1 cellular context compared by ENCODE assay signal in the genomic region with DNA sequence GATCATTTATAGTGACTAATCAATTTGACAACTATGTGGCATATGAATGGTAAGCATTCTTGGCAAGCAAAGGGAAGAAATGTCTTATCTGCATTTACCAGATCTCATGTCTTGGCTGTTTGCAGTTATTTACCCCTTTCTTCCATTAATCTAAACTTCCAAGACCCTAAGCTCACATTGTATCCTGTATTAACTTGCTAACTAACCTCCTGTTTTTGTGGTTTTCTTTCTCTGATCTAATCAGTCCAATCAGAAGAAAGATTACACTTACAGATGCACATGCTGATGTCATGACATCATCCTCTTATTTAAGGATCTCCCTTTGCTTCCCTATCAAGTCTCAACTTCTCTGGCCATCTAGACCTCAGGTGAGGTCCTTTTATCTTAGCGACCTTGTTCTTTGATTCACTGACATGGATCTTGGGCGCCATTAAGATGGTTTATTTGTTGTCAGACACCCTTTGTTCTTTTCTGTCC.
TF ChIP-seq lines count a peak whose summit lies in the region.

No MANE protein-coding gene starts in this region.

TF ChIP-seq in K562, 482 proteins besides CTCF, POLR2A, EP300 and RAD21 (continued from another document and continues in another):
- TF ChIP-seq, protein P1, sequence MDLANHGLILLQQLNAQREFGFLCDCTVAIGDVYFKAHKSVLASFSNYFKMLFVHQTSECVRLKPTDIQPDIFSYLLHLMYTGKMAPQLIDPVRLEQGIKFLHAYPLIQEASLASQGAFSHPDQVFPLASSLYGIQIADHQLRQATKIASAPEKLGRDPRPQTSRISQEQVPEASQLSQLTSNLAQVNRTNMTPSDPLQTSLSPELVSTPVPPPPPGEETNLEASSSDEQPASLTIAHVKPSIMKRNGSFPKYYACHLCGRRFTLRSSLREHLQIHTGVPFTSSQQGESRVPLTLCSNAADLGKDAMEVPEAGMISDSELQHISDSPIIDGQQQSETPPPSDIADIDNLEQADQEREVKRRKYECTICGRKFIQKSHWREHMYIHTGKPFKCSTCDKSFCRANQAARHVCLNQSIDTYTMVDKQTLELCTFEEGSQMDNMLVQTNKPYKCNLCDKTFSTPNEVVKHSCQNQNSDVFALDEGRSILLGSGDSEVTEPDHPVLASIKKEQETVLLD (IDR thresholded peaks at IDR 0.05) = no peak
- peak; percentile 47; the same call in 1 of the 2 replicates for TF ChIP-seq SMARCE1 (IDR thresholded peaks at IDR 0.05)
- no peak for TF ChIP-seq ZFPM2 (CRISPR knock-in tag; IDR thresholded peaks at IDR 0.05)
- TF ChIP-seq ZNF277 (CRISPR knock-in tag; IDR thresholded peaks at IDR 0.05; ENCODE audit: borderline replicate concordance) = no peak
- TF ChIP-seq ZMIZ1 (IDR thresholded peaks at IDR 0.05; ENCODE audit: low read depth in 2 of 2, low read length in 2 of 2) = no peak
- TF ChIP-seq, protein P2, sequence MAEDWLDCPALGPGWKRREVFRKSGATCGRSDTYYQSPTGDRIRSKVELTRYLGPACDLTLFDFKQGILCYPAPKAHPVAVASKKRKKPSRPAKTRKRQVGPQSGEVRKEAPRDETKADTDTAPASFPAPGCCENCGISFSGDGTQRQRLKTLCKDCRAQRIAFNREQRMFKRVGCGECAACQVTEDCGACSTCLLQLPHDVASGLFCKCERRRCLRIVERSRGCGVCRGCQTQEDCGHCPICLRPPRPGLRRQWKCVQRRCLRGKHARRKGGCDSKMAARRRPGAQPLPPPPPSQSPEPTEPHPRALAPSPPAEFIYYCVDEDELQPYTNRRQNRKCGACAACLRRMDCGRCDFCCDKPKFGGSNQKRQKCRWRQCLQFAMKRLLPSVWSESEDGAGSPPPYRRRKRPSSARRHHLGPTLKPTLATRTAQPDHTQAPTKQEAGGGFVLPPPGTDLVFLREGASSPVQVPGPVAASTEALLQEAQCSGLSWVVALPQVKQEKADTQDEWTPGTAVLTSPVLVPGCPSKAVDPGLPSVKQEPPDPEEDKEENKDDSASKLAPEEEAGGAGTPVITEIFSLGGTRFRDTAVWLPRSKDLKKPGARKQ (CRISPR knock-in tag; IDR thresholded peaks at IDR 0.05) = no peak
- TF ChIP-seq CBFA2T2 (conservative IDR thresholded peaks at IDR 0.05) = 0 out of 2 replicates have a peak, but pooled peaks have one; percentile 5
- TF ChIP-seq, protein P3, sequence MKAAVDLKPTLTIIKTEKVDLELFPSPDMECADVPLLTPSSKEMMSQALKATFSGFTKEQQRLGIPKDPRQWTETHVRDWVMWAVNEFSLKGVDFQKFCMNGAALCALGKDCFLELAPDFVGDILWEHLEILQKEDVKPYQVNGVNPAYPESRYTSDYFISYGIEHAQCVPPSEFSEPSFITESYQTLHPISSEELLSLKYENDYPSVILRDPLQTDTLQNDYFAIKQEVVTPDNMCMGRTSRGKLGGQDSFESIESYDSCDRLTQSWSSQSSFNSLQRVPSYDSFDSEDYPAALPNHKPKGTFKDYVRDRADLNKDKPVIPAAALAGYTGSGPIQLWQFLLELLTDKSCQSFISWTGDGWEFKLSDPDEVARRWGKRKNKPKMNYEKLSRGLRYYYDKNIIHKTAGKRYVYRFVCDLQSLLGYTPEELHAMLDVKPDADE (conservative IDR thresholded peaks at IDR 0.05; ENCODE audit: control insufficient read depth, low read depth, low read length) = no peak
- TF ChIP-seq ZNF717 (CRISPR knock-in tag; IDR thresholded peaks at IDR 0.05) = no peak
- no peak for TF ChIP-seq ZNF583 (CRISPR knock-in tag; IDR thresholded peaks at IDR 0.05)
- no peak for TF ChIP-seq ZNF41 (CRISPR knock-in tag; conservative IDR thresholded peaks at IDR 0.05)
- peak in 1 of 2 experiments; percentile 89; a peak in 2 of 4 replicates for TF ChIP-seq TEAD1 (CRISPR knock-in tag; IDR thresholded peaks at IDR 0.05)
- no peak for TF ChIP-seq ASH1L (IDR thresholded peaks at IDR 0.05; ENCODE audit: borderline replicate concordance, low read depth, partially characterized antibody)
- no peak for TF ChIP-seq NEUROD1 (IDR thresholded peaks at IDR 0.05; ENCODE audit: borderline replicate concordance, low read depth, low read length, partially characterized antibody)
- TF ChIP-seq MAFG (tag; conservative IDR thresholded peaks at IDR 0.05) = no peak
- no peak for TF ChIP-seq ZKSCAN1 (IDR thresholded peaks at IDR 0.05; ENCODE audit: low read depth, low read length)
- TF ChIP-seq CAMTA2 (CRISPR knock-in tag; conservative IDR thresholded peaks at IDR 0.05) = no peak
- no peak for TF ChIP-seq RB1 (IDR thresholded peaks at IDR 0.05; ENCODE audit: low read depth)
- TF ChIP-seq TEAD4 (IDR thresholded peaks at IDR 0.05; ENCODE audit: low read length) = peak; percentile 45; the same call in 1 of the 2 replicates
- no peak for TF ChIP-seq TEAD4 (CRISPR knock-in tag; IDR thresholded peaks at IDR 0.05; ENCODE audit: borderline replicate concordance)
- TF ChIP-seq NR1H2 (CRISPR knock-in tag; IDR thresholded peaks at IDR 0.05) = no peak
- no peak for TF ChIP-seq PML (IDR thresholded peaks at IDR 0.05; ENCODE audit: low read length)
- TF ChIP-seq, protein P4, sequence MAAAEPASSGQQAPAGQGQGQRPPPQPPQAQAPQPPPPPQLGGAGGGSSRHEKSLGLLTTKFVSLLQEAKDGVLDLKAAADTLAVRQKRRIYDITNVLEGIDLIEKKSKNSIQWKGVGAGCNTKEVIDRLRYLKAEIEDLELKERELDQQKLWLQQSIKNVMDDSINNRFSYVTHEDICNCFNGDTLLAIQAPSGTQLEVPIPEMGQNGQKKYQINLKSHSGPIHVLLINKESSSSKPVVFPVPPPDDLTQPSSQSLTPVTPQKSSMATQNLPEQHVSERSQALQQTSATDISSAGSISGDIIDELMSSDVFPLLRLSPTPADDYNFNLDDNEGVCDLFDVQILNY (CRISPR knock-in tag; IDR thresholded peaks at IDR 0.05) = no peak
- TF ChIP-seq, protein P5, sequence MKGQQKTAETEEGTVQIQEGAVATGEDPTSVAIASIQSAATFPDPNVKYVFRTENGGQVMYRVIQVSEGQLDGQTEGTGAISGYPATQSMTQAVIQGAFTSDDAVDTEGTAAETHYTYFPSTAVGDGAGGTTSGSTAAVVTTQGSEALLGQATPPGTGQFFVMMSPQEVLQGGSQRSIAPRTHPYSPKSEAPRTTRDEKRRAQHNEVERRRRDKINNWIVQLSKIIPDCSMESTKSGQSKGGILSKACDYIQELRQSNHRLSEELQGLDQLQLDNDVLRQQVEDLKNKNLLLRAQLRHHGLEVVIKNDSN (CRISPR knock-in tag; IDR thresholded peaks at IDR 0.05) = no peak
- TF ChIP-seq MEF2A (IDR thresholded peaks at IDR 0.05; ENCODE audit: control insufficient read depth, low read depth, low read length) = peak; percentile 35; the same call in 1 of the 2 replicates
- no peak for TF ChIP-seq KLF6 (CRISPR knock-in tag; IDR thresholded peaks at IDR 0.05; ENCODE audit: borderline replicate concordance)
- TF ChIP-seq SIN3A (IDR thresholded peaks at IDR 0.05; ENCODE audit: borderline replicate concordance in 2 of 2, control insufficient read depth in 1 of 2, low read depth in 2 of 2, low read length in 2 of 2) = no peak
- TF ChIP-seq CREM (IDR thresholded peaks at IDR 0.05; ENCODE audit: low read depth) = no peak
- no peak for TF ChIP-seq E2F3 (CRISPR knock-in tag; IDR thresholded peaks at IDR 0.05)
- no peak for TF ChIP-seq PRMT5 (CRISPR knock-in tag; IDR thresholded peaks at IDR 0.05)
- no peak for TF ChIP-seq NCOA4 (IDR thresholded peaks at IDR 0.05; ENCODE audit: partially characterized antibody)
- no peak for TF ChIP-seq POLR2H (tag; IDR thresholded peaks at IDR 0.05; ENCODE audit: low read depth)
- TF ChIP-seq, protein P6, sequence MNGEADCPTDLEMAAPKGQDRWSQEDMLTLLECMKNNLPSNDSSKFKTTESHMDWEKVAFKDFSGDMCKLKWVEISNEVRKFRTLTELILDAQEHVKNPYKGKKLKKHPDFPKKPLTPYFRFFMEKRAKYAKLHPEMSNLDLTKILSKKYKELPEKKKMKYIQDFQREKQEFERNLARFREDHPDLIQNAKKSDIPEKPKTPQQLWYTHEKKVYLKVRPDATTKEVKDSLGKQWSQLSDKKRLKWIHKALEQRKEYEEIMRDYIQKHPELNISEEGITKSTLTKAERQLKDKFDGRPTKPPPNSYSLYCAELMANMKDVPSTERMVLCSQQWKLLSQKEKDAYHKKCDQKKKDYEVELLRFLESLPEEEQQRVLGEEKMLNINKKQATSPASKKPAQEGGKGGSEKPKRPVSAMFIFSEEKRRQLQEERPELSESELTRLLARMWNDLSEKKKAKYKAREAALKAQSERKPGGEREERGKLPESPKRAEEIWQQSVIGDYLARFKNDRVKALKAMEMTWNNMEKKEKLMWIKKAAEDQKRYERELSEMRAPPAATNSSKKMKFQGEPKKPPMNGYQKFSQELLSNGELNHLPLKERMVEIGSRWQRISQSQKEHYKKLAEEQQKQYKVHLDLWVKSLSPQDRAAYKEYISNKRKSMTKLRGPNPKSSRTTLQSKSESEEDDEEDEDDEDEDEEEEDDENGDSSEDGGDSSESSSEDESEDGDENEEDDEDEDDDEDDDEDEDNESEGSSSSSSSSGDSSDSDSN (IDR thresholded peaks at IDR 0.05; ENCODE audit: borderline replicate concordance in 1 of 2, low read depth in 2 of 2, low read length in 2 of 2) = no peak
- no peak for TF ChIP-seq CBX5 (IDR thresholded peaks at IDR 0.05; ENCODE audit: borderline replicate concordance, low read depth)
- no peak for TF ChIP-seq MTA3 (IDR thresholded peaks at IDR 0.05; ENCODE audit: borderline replicate concordance)
- TF ChIP-seq PTTG1 (tag; IDR thresholded peaks at IDR 0.05; ENCODE audit: low read depth) = no peak
- no peak for TF ChIP-seq BACH1 (tag; IDR thresholded peaks at IDR 0.05)
- no peak for TF ChIP-seq ZNF551 (CRISPR knock-in tag; IDR thresholded peaks at IDR 0.05)
- TF ChIP-seq WHSC1 (IDR thresholded peaks at IDR 0.05; ENCODE audit: low read length) = no peak
- peak; percentile 57 for TF ChIP-seq CTBP1 (IDR thresholded peaks at IDR 0.05; ENCODE audit: borderline replicate concordance)
- TF ChIP-seq YY1 (IDR thresholded peaks at IDR 0.05; ENCODE audit: borderline replicate concordance in 1 of 3, control insufficient read depth in 1 of 3, extremely low read depth in 1 of 3, insufficient read depth in 3 of 3, insufficient read length in 1 of 3, insufficient replicate concordance in 2 of 3, low read depth in 1 of 3, low read length in 2 of 3) = no peak
- no peak for TF ChIP-seq SPI1 (IDR thresholded peaks at IDR 0.05; ENCODE audit: borderline replicate concordance, low read depth, low read length)
- TF ChIP-seq SRSF7 (optimal IDR thresholded peaks at IDR 0.05; ENCODE audit: low read depth, low read length) = no peak
- no peak for TF ChIP-seq NFATC3 (IDR thresholded peaks at IDR 0.05)
- TF ChIP-seq SRF (CRISPR knock-in tag; IDR thresholded peaks at IDR 0.05) = no peak
- no peak for TF ChIP-seq ZNF398 (CRISPR knock-in tag; IDR thresholded peaks at IDR 0.05)
- peak; percentile 58; the same call in 1 of the 2 replicates for TF ChIP-seq CBFA2T3 (IDR thresholded peaks at IDR 0.05)
- no peak for TF ChIP-seq MYBL2 (IDR thresholded peaks at IDR 0.05; ENCODE audit: low read depth)
- TF ChIP-seq MYBL2 (CRISPR knock-in tag; IDR thresholded peaks at IDR 0.05; ENCODE audit: borderline replicate concordance) = no peak
- peak; percentile 33; the same call in 1 of the 2 replicates for TF ChIP-seq ESRRA (IDR thresholded peaks at IDR 0.05; ENCODE audit: borderline replicate concordance, low read depth)
- TF ChIP-seq TCF7L2 (IDR thresholded peaks at IDR 0.05; ENCODE audit: low read depth, low read length) = no peak
- no peak for TF ChIP-seq ETV6 (IDR thresholded peaks at IDR 0.05; ENCODE audit: borderline replicate concordance in 1 of 2, low read depth in 2 of 2, low read length in 1 of 2)
- no peak for TF ChIP-seq ETV6 (CRISPR knock-in tag; IDR thresholded peaks at IDR 0.05; ENCODE audit: borderline replicate concordance)
- no peak for TF ChIP-seq ARNT (IDR thresholded peaks at IDR 0.05)
- no peak for TF ChIP-seq EP400 (IDR thresholded peaks at IDR 0.05)
- peak; percentile 61 for TF ChIP-seq FOSL1 (tag; conservative IDR thresholded peaks at IDR 0.05)
